Comparison of ENCODE assay signal across 1 cellular context in genomic region chr19:46984077-46985010, GRCh38.
TF ChIP-seq lines count a peak whose summit lies in the region.

No MANE protein-coding gene starts in this region.

TF ChIP-seq in HepG2, 621 proteins besides CTCF, POLR2A, EP300 and RAD21 (continued from another document and continues in another):
- TF ChIP-seq FOXC1 (CRISPR knock-in tag; IDR thresholded peaks at IDR 0.05; ENCODE audit: borderline replicate concordance), result peak; percentile 30; the same call in 1 of the 2 replicates
- no peak for TF ChIP-seq TCF12 (IDR thresholded peaks at IDR 0.05)
- 0 out of 2 replicates have a peak, but pooled peaks have one; percentile 60 for TF ChIP-seq TCF12 (CRISPR knock-in tag; IDR thresholded peaks at IDR 0.05)
- TF ChIP-seq ZSCAN22 (CRISPR knock-in tag; IDR thresholded peaks at IDR 0.05), result no peak
- no peak for TF ChIP-seq ZNF770 (CRISPR knock-in tag; IDR thresholded peaks at IDR 0.05)
- no peak for TF ChIP-seq GPN1 (CRISPR knock-in tag; IDR thresholded peaks at IDR 0.05; ENCODE audit: borderline replicate concordance)
- no peak for TF ChIP-seq ZNF121 (CRISPR knock-in tag; IDR thresholded peaks at IDR 0.05)
- TF ChIP-seq SATB2 (CRISPR knock-in tag; IDR thresholded peaks at IDR 0.05), result no peak; the same call in 1 of the 2 replicates
- no peak for TF ChIP-seq PHF20 (CRISPR knock-in tag; IDR thresholded peaks at IDR 0.05)
- no peak for TF ChIP-seq RFX1 (IDR thresholded peaks at IDR 0.05)
- 0 out of 2 replicates have a peak, but pooled peaks have one; percentile 65 for TF ChIP-seq PAX8 (CRISPR knock-in tag; IDR thresholded peaks at IDR 0.05; ENCODE audit: borderline replicate concordance)
- TF ChIP-seq FOSL1 (CRISPR knock-in tag; IDR thresholded peaks at IDR 0.05; ENCODE audit: borderline replicate concordance), result no peak
- no peak for TF ChIP-seq MLXIP (CRISPR knock-in tag; IDR thresholded peaks at IDR 0.05; ENCODE audit: borderline replicate concordance)
- TF ChIP-seq BRCA1 (CRISPR knock-in tag; IDR thresholded peaks at IDR 0.05), result peak; percentile 75; the same call in 1 of the 2 replicates
- TF ChIP-seq BCL3 (CRISPR knock-in tag; IDR thresholded peaks at IDR 0.05), result no peak
- no peak for TF ChIP-seq ZC3H4 (CRISPR knock-in tag; IDR thresholded peaks at IDR 0.05; ENCODE audit: borderline replicate concordance)
- 0 out of 2 replicates have a peak, but pooled peaks have one; percentile 28 for TF ChIP-seq ZBTB21 (CRISPR knock-in tag; IDR thresholded peaks at IDR 0.05)
- no peak; the same call in 1 of the 2 replicates for TF ChIP-seq ZNF230 (CRISPR knock-in tag; IDR thresholded peaks at IDR 0.05)
- no peak for TF ChIP-seq MLLT10 (CRISPR knock-in tag; IDR thresholded peaks at IDR 0.05)
- no peak for TF ChIP-seq TOPORS (CRISPR knock-in tag; IDR thresholded peaks at IDR 0.05)
- 0 out of 2 replicates have a peak, but pooled peaks have one; percentile 76 for TF ChIP-seq KLF6 (CRISPR knock-in tag; IDR thresholded peaks at IDR 0.05)
- 0 out of 2 replicates have a peak, but pooled peaks have one; percentile 36 for TF ChIP-seq SIX4 (CRISPR knock-in tag; IDR thresholded peaks at IDR 0.05)
- peak; percentile 91; the same call in 1 of the 2 replicates for TF ChIP-seq ZNF878 (CRISPR knock-in tag; IDR thresholded peaks at IDR 0.05)
- 0 out of 2 replicates have a peak, but pooled peaks have one; percentile 41 for TF ChIP-seq CBFB (CRISPR knock-in tag; IDR thresholded peaks at IDR 0.05)
- TF ChIP-seq NKX3-1 (CRISPR knock-in tag; IDR thresholded peaks at IDR 0.05), result no peak
- no peak for TF ChIP-seq MTF1 (CRISPR knock-in tag; IDR thresholded peaks at IDR 0.05)
- peak; percentile 64; the same call in 1 of the 2 replicates for TF ChIP-seq PRMT3 (CRISPR knock-in tag; IDR thresholded peaks at IDR 0.05; ENCODE audit: borderline replicate concordance, low read depth)
- TF ChIP-seq PTBP1 (IDR thresholded peaks at IDR 0.05; ENCODE audit: low read depth, low read length, poor library complexity, severe bottlenecking), result no peak
- no peak for TF ChIP-seq NR3C1 (CRISPR knock-in tag; IDR thresholded peaks at IDR 0.05)
- no peak for TF ChIP-seq ZIK1 (CRISPR knock-in tag; IDR thresholded peaks at IDR 0.05; ENCODE audit: borderline replicate concordance, low read depth)
- TF ChIP-seq KLF15 (CRISPR knock-in tag; IDR thresholded peaks at IDR 0.05; ENCODE audit: borderline replicate concordance), result no peak
- TF ChIP-seq GMEB2 (CRISPR knock-in tag; IDR thresholded peaks at IDR 0.05; ENCODE audit: low read depth), result 0 out of 2 replicates have a peak, but pooled peaks have one; percentile 41
- peak; percentile 76 for TF ChIP-seq THRA (CRISPR knock-in tag; IDR thresholded peaks at IDR 0.05; ENCODE audit: borderline replicate concordance)
- peak; percentile 60; the same call in 1 of the 2 replicates for TF ChIP-seq ZNF766 (CRISPR knock-in tag; IDR thresholded peaks at IDR 0.05; ENCODE audit: borderline replicate concordance)
- TF ChIP-seq ZNF574 (CRISPR knock-in tag; IDR thresholded peaks at IDR 0.05), result peak; percentile 60
- TF ChIP-seq HNRNPLL (IDR thresholded peaks at IDR 0.05; ENCODE audit: low read depth, low read length, poor library complexity, severe bottlenecking), result no peak
- peak; percentile 61; the same call in 1 of the 2 replicates for TF ChIP-seq BATF2 (CRISPR knock-in tag; IDR thresholded peaks at IDR 0.05)
- peak; percentile 73 for TF ChIP-seq TEAD3 (CRISPR knock-in tag; optimal IDR thresholded peaks at IDR 0.05; ENCODE audit: borderline replicate concordance)
- TF ChIP-seq NFE2L1 (CRISPR knock-in tag; IDR thresholded peaks at IDR 0.05; ENCODE audit: borderline replicate concordance), result no peak
- TF ChIP-seq ZNF891 (CRISPR knock-in tag; IDR thresholded peaks at IDR 0.05), result peak; percentile 64; the same call in 1 of the 2 replicates
- TF ChIP-seq PAF1 (CRISPR knock-in tag; IDR thresholded peaks at IDR 0.05), result no peak
- no peak for TF ChIP-seq ZFP36L2 (CRISPR knock-in tag; IDR thresholded peaks at IDR 0.05)
- peak; percentile 95 for TF ChIP-seq GATAD2A (CRISPR knock-in tag; IDR thresholded peaks at IDR 0.05)
- TF ChIP-seq NR2F1 (CRISPR knock-in tag; IDR thresholded peaks at IDR 0.05), result peak in 1 of 2 experiments; percentile 43; a peak in 1 of 4 replicates
- TF ChIP-seq KDM3A (CRISPR knock-in tag; IDR thresholded peaks at IDR 0.05; ENCODE audit: low read depth), result peak; percentile 55; the same call in 1 of the 2 replicates
- TF ChIP-seq KDM5B (CRISPR knock-in tag; IDR thresholded peaks at IDR 0.05; ENCODE audit: borderline replicate concordance), result peak; percentile 56; the same call in 1 of the 2 replicates
- TF ChIP-seq ZNF33B (CRISPR knock-in tag; IDR thresholded peaks at IDR 0.05), result no peak
- peak; percentile 80 for TF ChIP-seq NR2F6 (IDR thresholded peaks at IDR 0.05)
- peak; percentile 85 for TF ChIP-seq NR2F6 (CRISPR knock-in tag; IDR thresholded peaks at IDR 0.05)
- TF ChIP-seq ZBTB44 (CRISPR knock-in tag; IDR thresholded peaks at IDR 0.05), result no peak
- TF ChIP-seq MEIS1 (CRISPR knock-in tag; IDR thresholded peaks at IDR 0.05; ENCODE audit: borderline replicate concordance), result peak; percentile 69; the same call in 1 of the 2 replicates
- peak; percentile 75 for TF ChIP-seq ZNF781 (CRISPR knock-in tag; IDR thresholded peaks at IDR 0.05; ENCODE audit: borderline replicate concordance, not compliant biosample characterization)
- no peak for TF ChIP-seq CREB3 (CRISPR knock-in tag; IDR thresholded peaks at IDR 0.05)
